In the genomic region with DNA sequence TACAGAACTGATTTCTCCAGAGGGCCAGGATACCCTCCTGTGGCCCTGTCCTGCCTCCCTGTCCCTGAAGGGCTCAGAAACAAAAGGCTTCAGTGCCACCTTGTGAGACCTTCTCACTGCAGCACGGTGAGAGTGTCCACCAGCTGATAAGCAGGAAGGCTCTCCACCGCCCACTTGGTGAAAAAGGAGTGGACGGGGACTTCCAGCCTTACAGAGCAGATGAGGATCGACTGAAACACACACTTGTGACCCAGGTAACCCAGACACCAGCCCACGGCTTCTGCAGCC, we compare ENCODE assay signal across 19 cellular contexts.
DNase-seq lines count a peak whose midpoint lies in the region; ATAC-seq, FAIRE-seq and TF ChIP-seq lines count a peak whose summit lies in the region.
"Had no signal": no experiment of that assay in that cellular context is flagged by ENCODE, and none has a peak within 500 bp of the region (broad histone marks: within the 10 kb centered on the region; RNA-seq: fewer than 3 reads in every experiment).

No MANE protein-coding gene starts in this region.

- no peak for TF ChIP-seq EP300 in K562 (IDR thresholded peaks at IDR 0.05; ENCODE audit: low read length)

- H3K27ac ChIP-seq in right cardiac atrium (ENCODE audit: low read length) (no peak overlapping the region), K562 (ENCODE audit: extremely low read depth, low read depth, low read length) (no peak overlapping the region), pancreas (no peak overlapping the region), A673 (ENCODE audit: low read depth, low read length, poor library complexity, severe bottlenecking) (no peak overlapping the region)
- H3K27ac ChIP-seq: BLaER1 treated with 17β-estradiol and CSF1 and Interleukin-3, amounts not matched to agents 10 nM and 100 nM had no signal

- H3K79me2 ChIP-seq in K562 (ENCODE audit: control insufficient read depth, insufficient read depth, low read length), result no peaks in the 10 kb centered on the region

- peak overlapping the region in 1 of 2 experiments; percentile 77; a peak in 2 of 4 replicates for H3K9ac ChIP-seq in K562 (ENCODE audit: insufficient read depth in 1 of 2, low read depth in 2 of 2, low read length in 2 of 2)
- H3K9ac ChIP-seq: BLaER1 treated with 17β-estradiol and CSF1 and Interleukin-3, amounts not matched to agents 10 nM and 100 nM had no signal

- no peak for DNase-seq in Right ventricle myocardium inferior (ENCODE audit: missing footprints)
- no peak for DNase-seq in cardiac septum (ENCODE audit: low spot score)
- DNase-seq in right cardiac atrium, result no peak
- DNase-seq in Right ventricle myocardium superior, result no peak
- peak in 2 of 4 experiments; percentile 31 to 38 for DNase-seq in K562 (ENCODE audit: extremely low read depth in 1 of 4, low spot score in 3 of 4)
- DNase-seq in pancreas, result no peak
- no peak for DNase-seq in hepatic stellate cell (ENCODE audit: low spot score)
- no peak for DNase-seq in A673 (ENCODE audit: low spot score)
- DNase-seq: 8988T; CD8-positive, alpha-beta memory T cell; COR-L47; DMS 273 treated with DMSO at 0.1 percent for 48 hours; DMS53; DND-41; EL; H9 had no signal

- FAIRE-seq in K562 (lab: Jason Lieb, UNC) (peak; percentile 46), pancreas (lab: Jason Lieb, UNC) (no peak)
- FAIRE-seq: GM12878, H1 had no signal

- TF ChIP-seq CTCF in K562 (IDR thresholded peaks at IDR 0.05 in 2 of 3, conservative IDR thresholded peaks at IDR 0.05 in 1 of 3; ENCODE audit: insufficient read depth in 2 of 3, low read depth in 1 of 3, low read length in 3 of 3), result peak in 2 of 3 experiments; percentile 17 to 27; a peak in 1 of 6 replicates
- TF ChIP-seq CTCF in pancreas (IDR thresholded peaks at IDR 0.05), result no peak
- TF ChIP-seq CTCF in A673 (conservative IDR thresholded peaks at IDR 0.05; ENCODE audit: low read depth, low read length), result no peak

- H2AFZ ChIP-seq in K562 (ENCODE audit: low read depth, low read length), result no peak overlapping the region

- no peaks in the 10 kb centered on the region for H3K36me3 ChIP-seq in K562 (ENCODE audit: control insufficient read depth, insufficient read depth, low read length)
- H3K36me3 ChIP-seq in pancreas, result no peaks in the 10 kb centered on the region
- no peaks in the 10 kb centered on the region for H3K36me3 ChIP-seq in A673 (ENCODE audit: insufficient read depth, low read length, poor library complexity, severe bottlenecking)
- H3K36me3 ChIP-seq: BLaER1 treated with 17β-estradiol and CSF1 and Interleukin-3, amounts not matched to agents 10 nM and 100 nM had no signal

- 61% methylated on average over 5 of the region's 5 CpGs for whole genome bisulfite sequencing in right cardiac atrium
- 0% methylated on average over 5 of the region's 5 CpGs for WGBS in K562 (ENCODE audit: insufficient coverage, low coverage, missing lambda C conversion rate)
- 65 to 68% methylated on average over 5 of the region's 5 CpGs for WGBS in pancreas, 2 donors

- peak in 1 of 2 experiments; percentile 22; a peak in 1 of 4 replicates for TF ChIP-seq RAD21 in K562 (CRISPR knock-in tag; conservative IDR thresholded peaks at IDR 0.05 in 1 of 2, IDR thresholded peaks at IDR 0.05 in 1 of 2)

- H4K20me1 ChIP-seq in K562 (replicated peaks; ENCODE audit: control insufficient read depth, insufficient read depth, low read length), result no peaks in the 10 kb centered on the region
- H4K20me1 ChIP-seq: BLaER1 treated with 17β-estradiol and CSF1 and Interleukin-3, amounts not matched to agents 10 nM and 100 nM had no signal

- POLR2A ChIA-PET in K562 (lab: Yijun Ruan, JAX), result interaction anchor here (0.6 to 1.4 kb wide), 2 partner anchors 10 to 30 kb away, joined by 3 to 4 read pairs; no protein-coding TSS in a partner anchor
- POLR2A ChIA-PET in A673 (lab: Charles Lee; ENCODE audit: low non-redundant PET), result no interaction called here

- CTCF ChIA-PET in K562 (lab: Yijun Ruan, JAX; ENCODE audit: low intra/inter-chr PET ratio) (no interaction called here), A673 (lab: Charles Lee) (no interaction called here)

- ATAC-seq in Right ventricle myocardium inferior (peak; percentile 47), right cardiac atrium (peak; percentile 25 to 70), Right ventricle myocardium superior (ENCODE audit: poor library complexity) (no peak), K562 (peak; percentile 74), pancreas (peak in 3 of 4 donors; percentile 12 to 62 (median 14))
- ATAC-seq: GM12878 had no signal

- no TSS peak for BruUV-seq in K562 (replicated peaks; lab: Mats Ljungman, UMichigan)
- no TSS peak for BruUV-seq in A673 (replicated peaks; lab: Mats Ljungman, UMichigan)

- H3K9me1 ChIP-seq in K562 (ENCODE audit: control insufficient read depth, insufficient read depth, low read length), result no peaks in the 10 kb centered on the region

- H3K9me3 ChIP-seq in right cardiac atrium (ENCODE audit: control insufficient read depth, low read length) (no peaks in the 10 kb centered on the region), K562 (replicated peaks; ENCODE audit: control insufficient read depth, insufficient read depth, low read depth, low read length) (no peaks in the 10 kb centered on the region), pancreas (no peaks in the 10 kb centered on the region), A673 (ENCODE audit: low read depth, low read length, poor library complexity, severe bottlenecking) (no peaks in the 10 kb centered on the region)

- TF ChIP-seq POLR2A in K562 (conservative IDR thresholded peaks at IDR 0.05), result no peak

- H3K4me3 ChIP-seq in right cardiac atrium (ENCODE audit: low read length) (no peak overlapping the region), K562 (no peak overlapping the region), pancreas (no peak overlapping the region), A673 (ENCODE audit: low read depth, low read length, poor library complexity, severe bottlenecking) (no peak overlapping the region)
- H3K4me3 ChIP-seq: BLaER1 treated with 17β-estradiol and CSF1 and Interleukin-3, amounts not matched to agents 10 nM and 100 nM; GM12878 had no signal

- intact Hi-C loops in Right ventricle myocardium inferior (cut with DNase I), result no loop called here
- intact Hi-C loops in cardiac septum (cut with DNase I), result no loop called here
- intact Hi-C loops in right cardiac atrium (cut with DNase I), result no loop called here
- intact Hi-C loops in Right ventricle myocardium superior (cut with DNase I), result no loop called here
- intact Hi-C loops in K562 (cut with micrococcal nuclease), result no loop called here
- intact Hi-C loops in pancreas (cut with DNase I), result no loop called here
- intact Hi-C loops in A673 (cut with micrococcal nuclease; ENCODE audit: unreplicated experiment), result no loop called here

- H3K4me2 ChIP-seq in K562 (ENCODE audit: insufficient read depth, low read length), result no peak overlapping the region
- H3K4me2 ChIP-seq: BLaER1 treated with 17β-estradiol and CSF1 and Interleukin-3, amounts not matched to agents 10 nM and 100 nM had no signal

- in situ Hi-C loops in K562 (cut with MboI), result no loop called here

- H3K27me3 ChIP-seq in right cardiac atrium (ENCODE audit: control insufficient read depth, insufficient read depth) (no peaks in the 10 kb centered on the region), K562 (ENCODE audit: control insufficient read depth in 2 of 2, insufficient read depth in 2 of 2, low read length in 2 of 2) (peaks cover 0 to 6% of the 10 kb centered on the region in 2 experiments; a peak in 2 of 5 replicates), pancreas (no peaks in the 10 kb centered on the region), A673 (replicated peaks; ENCODE audit: insufficient read depth, low read depth, low read length, poor library complexity) (no peaks in the 10 kb centered on the region)
- H3K27me3 ChIP-seq: BLaER1 treated with 17β-estradiol and CSF1 and Interleukin-3, amounts not matched to agents 10 nM and 100 nM had no signal

- no peaks in the 10 kb centered on the region for H3K4me1 ChIP-seq in right cardiac atrium (ENCODE audit: control insufficient read depth, insufficient read depth, low read length)
- H3K4me1 ChIP-seq in K562 (replicated peaks in 1 of 2; ENCODE audit: control insufficient read depth in 2 of 2, insufficient read depth in 2 of 2, low read length in 2 of 2), result no peaks in the 10 kb centered on the region
- H3K4me1 ChIP-seq in pancreas, result no peaks in the 10 kb centered on the region
- no peaks in the 10 kb centered on the region for H3K4me1 ChIP-seq in A673 (ENCODE audit: insufficient read depth, low read length, poor library complexity, severe bottlenecking)

TF ChIP-seq in K562, 482 proteins besides CTCF, POLR2A, EP300 and RAD21:
- no peak for TF ChIP-seq NFIC (IDR thresholded peaks at IDR 0.05)
- no peak for TF ChIP-seq GATAD2B (IDR thresholded peaks at IDR 0.05; ENCODE audit: borderline replicate concordance)
- no peak for TF ChIP-seq NCOA2 (IDR thresholded peaks at IDR 0.05; ENCODE audit: partially characterized antibody in 2 of 2)
- no peak for TF ChIP-seq HCFC1 (IDR thresholded peaks at IDR 0.05; ENCODE audit: low read depth, low read length)
- TF ChIP-seq FOXM1 (IDR thresholded peaks at IDR 0.05; ENCODE audit: low read depth), result no peak
- no peak for TF ChIP-seq FOXM1 (CRISPR knock-in tag; IDR thresholded peaks at IDR 0.05; ENCODE audit: low read depth)
- TF ChIP-seq SMARCA5 (IDR thresholded peaks at IDR 0.05), result no peak
- TF ChIP-seq, protein P1, sequence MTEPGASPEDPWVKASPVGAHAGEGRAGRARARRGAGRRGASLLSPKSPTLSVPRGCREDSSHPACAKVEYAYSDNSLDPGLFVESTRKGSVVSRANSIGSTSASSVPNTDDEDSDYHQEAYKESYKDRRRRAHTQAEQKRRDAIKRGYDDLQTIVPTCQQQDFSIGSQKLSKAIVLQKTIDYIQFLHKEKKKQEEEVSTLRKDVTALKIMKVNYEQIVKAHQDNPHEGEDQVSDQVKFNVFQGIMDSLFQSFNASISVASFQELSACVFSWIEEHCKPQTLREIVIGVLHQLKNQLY (CRISPR knock-in tag; conservative IDR thresholded peaks at IDR 0.05), result no peak
- no peak for TF ChIP-seq ZNF3 (CRISPR knock-in tag; IDR thresholded peaks at IDR 0.05)
- TF ChIP-seq ZNF133 (CRISPR knock-in tag; IDR thresholded peaks at IDR 0.05), result no peak
- no peak for TF ChIP-seq ZFP30 (CRISPR knock-in tag; IDR thresholded peaks at IDR 0.05; ENCODE audit: borderline replicate concordance)
- no peak for TF ChIP-seq ETS2 (tag; IDR thresholded peaks at IDR 0.05; ENCODE audit: borderline replicate concordance, poor library complexity, severe bottlenecking)
- TF ChIP-seq ZNF766 (CRISPR knock-in tag; conservative IDR thresholded peaks at IDR 0.05), result no peak
- no peak for TF ChIP-seq POLR2H (tag; IDR thresholded peaks at IDR 0.05; ENCODE audit: low read depth)

Comparison
In these comparisons a context has a peak if more than half of its experiments do, and no peak if none do; other contexts are left out.
1. CTCF ChIP-seq: peak in K562 (2 of 3); none in pancreas (0 of 4) and A673 (single experiment).